Comparison of ENCODE assay signal across 1 cellular context in genomic region chr13:113493315-113493951, GRCh38.
TF ChIP-seq lines count a peak whose summit lies in the region.

No MANE protein-coding gene starts in this region.

TF ChIP-seq in HepG2, 621 proteins besides CTCF, POLR2A, EP300 and RAD21 (continued from another document):
- no peak for TF ChIP-seq ZBTB49 (CRISPR knock-in tag; IDR thresholded peaks at IDR 0.05; ENCODE audit: borderline replicate concordance)
- TF ChIP-seq RBAK (CRISPR knock-in tag; IDR thresholded peaks at IDR 0.05): no peak
- peak; percentile 54; the same call in 1 of the 2 replicates for TF ChIP-seq MBD4 (IDR thresholded peaks at IDR 0.05; ENCODE audit: borderline replicate concordance, low read length)
- TF ChIP-seq FOXM1 (CRISPR knock-in tag; IDR thresholded peaks at IDR 0.05): no peak
- no peak for TF ChIP-seq NPAS2 (CRISPR knock-in tag; IDR thresholded peaks at IDR 0.05; ENCODE audit: borderline replicate concordance)
- 0 out of 2 replicates have a peak, but pooled peaks have one; percentile 36 for TF ChIP-seq IRF2 (CRISPR knock-in tag; IDR thresholded peaks at IDR 0.05)
- TF ChIP-seq AHDC1 (CRISPR knock-in tag; IDR thresholded peaks at IDR 0.05; ENCODE audit: borderline replicate concordance): peak; percentile 78; the same call in 1 of the 2 replicates
- TF ChIP-seq DMTF1 (CRISPR knock-in tag; IDR thresholded peaks at IDR 0.05): no peak
- TF ChIP-seq NBN (conservative IDR thresholded peaks at IDR 0.05): no peak
- no peak for TF ChIP-seq SIN3B (IDR thresholded peaks at IDR 0.05; ENCODE audit: low read length)
- no peak for TF ChIP-seq CBX2 (IDR thresholded peaks at IDR 0.05; ENCODE audit: low read depth, low read length)
- TF ChIP-seq CBX2 (CRISPR knock-in tag; IDR thresholded peaks at IDR 0.05; ENCODE audit: low read depth): no peak
- TF ChIP-seq ZBTB40 (IDR thresholded peaks at IDR 0.05): no peak
- no peak for TF ChIP-seq ZBTB40 (CRISPR knock-in tag; IDR thresholded peaks at IDR 0.05)
- no peak for TF ChIP-seq KLF12 (CRISPR knock-in tag; IDR thresholded peaks at IDR 0.05; ENCODE audit: borderline replicate concordance)
- TF ChIP-seq UBTF (CRISPR knock-in tag; IDR thresholded peaks at IDR 0.05): no peak
- no peak for TF ChIP-seq TBP (CRISPR knock-in tag; IDR thresholded peaks at IDR 0.05)
